ENCODE assay signal across 16 cellular contexts in genomic region chr17:74113326-74113725, GRCh38.
DNase-seq lines count a peak whose midpoint lies in the region; ATAC-seq and TF ChIP-seq lines count a peak whose summit lies in the region.
"Had no signal": no experiment of that assay in that cellular context is flagged by ENCODE, and none has a peak within 500 bp of the region (broad histone marks: within the 10 kb centered on the region; RNA-seq: fewer than 3 reads in every experiment).

No MANE protein-coding gene starts in this region.

- no peak overlapping the region for H3K14ac ChIP-seq in neuronal stem cell (ENCODE audit: low read length)

- no peaks in the 10 kb centered on the region for H3K36me3 ChIP-seq in neuronal stem cell (replicated peaks in 1 of 2; ENCODE audit: control insufficient read depth in 2 of 2, insufficient read depth in 2 of 2, low read length in 2 of 2)
- H3K36me3 ChIP-seq in testis (ENCODE audit: low read depth, missing control alignments), result no peaks in the 10 kb centered on the region
- no peaks in the 10 kb centered on the region for H3K36me3 ChIP-seq in breast epithelium

- no peak overlapping the region for H3K4me2 ChIP-seq in neuronal stem cell (ENCODE audit: insufficient read depth, low read length, poor library complexity, severe bottlenecking)
- H3K4me2 ChIP-seq: GM23338 had no signal

- ATAC-seq in GM18867 (IDR thresholded peaks at IDR 0.05; ENCODE audit: unreplicated experiment), result no peak
- ATAC-seq: GM23338, HCT116 had no signal

- no peak overlapping the region for H2BK15ac ChIP-seq in neuronal stem cell (ENCODE audit: low read length)

- H3K27ac Mint-ChIP-seq in chondrocyte (ENCODE audit: unreplicated experiment), result no peak overlapping the region
- H3K27ac Mint-ChIP-seq: CD4-positive, alpha-beta memory T cell; GM23338; H9 had no signal

- no peak overlapping the region for H3K23ac ChIP-seq in neuronal stem cell (ENCODE audit: low read depth, low read length, poor library complexity)

- TF ChIP-seq CTCF in chondrocyte (IDR thresholded peaks at IDR 0.05) (no peak), testis (IDR thresholded peaks at IDR 0.05) (no peak), breast epithelium (IDR thresholded peaks at IDR 0.05) (no peak)

- H4K91ac ChIP-seq in neuronal stem cell (ENCODE audit: low read depth, low read length, poor library complexity), result no peak overlapping the region

- H3K9ac ChIP-seq in neuronal stem cell (ENCODE audit: low read depth, low read length, poor library complexity), result no peak overlapping the region

- WGBS in neuronal stem cell (ENCODE audit: extremely low coverage in 2 of 2, insufficient read length in 2 of 2, insufficient replicate concordance in 1 of 2), 2 donors, result no CpG with 5 or more reads among the region's 41 CpGs
- 92% methylated on average over 41 of the region's 41 CpGs; no CpG with 5 or more reads in 1 of the 2 donors for WGBS in testis, 2 donors

- H3K9me3 ChIP-seq in neuronal stem cell (replicated peaks in 1 of 2; ENCODE audit: control insufficient read depth in 2 of 2, insufficient read depth in 1 of 2, low read depth in 1 of 2, low read length in 2 of 2) (no peaks in the 10 kb centered on the region), testis (no peaks in the 10 kb centered on the region), breast epithelium (no peaks in the 10 kb centered on the region)

- no peak overlapping the region for H3K4me3 Mint-ChIP-seq in chondrocyte (ENCODE audit: unreplicated experiment)
- H3K4me3 Mint-ChIP-seq: CD4-positive, alpha-beta memory T cell; GM23338; H9 had no signal

- no peak overlapping the region for H3K4me3 ChIP-seq in neuronal stem cell (ENCODE audit: low read length in 2 of 2)
- H3K4me3 ChIP-seq in testis, result peak overlapping the region; percentile 34 to 55
- H3K4me3 ChIP-seq in breast epithelium, result no peak overlapping the region
- H3K4me3 ChIP-seq: GM23338 had no signal

- no peak overlapping the region for H3K4ac ChIP-seq in neuronal stem cell (ENCODE audit: low read length)

- H2BK5ac ChIP-seq in neuronal stem cell (ENCODE audit: low read length), result no peak overlapping the region

- H2AK5ac ChIP-seq in neuronal stem cell (ENCODE audit: low read depth, low read length), result no peak overlapping the region

- peak; percentile 82 for DNase-seq in chondrocyte (ENCODE audit: low spot score)
- no peak for DNase-seq in neuronal stem cell (ENCODE audit: low spot score)
- DNase-seq in testis, result no peak
- no peak for DNase-seq in breast epithelium (ENCODE audit: low spot score in 2 of 2)
- DNase-seq in iPS-NIHi7 (ENCODE audit: extremely low spot score), result no peak
- DNase-seq: C1 segment of cervical spinal cord; Calu3; CD4-positive, alpha-beta memory T cell; COR-L47; DMS53; DMS79 treated with DMSO at 0.1 percent for 48 hours; GF-D8; H9 had no signal

- no peak for TF ChIP-seq POLR2A in testis (IDR thresholded peaks at IDR 0.05)
- no peak for TF ChIP-seq POLR2A in breast epithelium (IDR thresholded peaks at IDR 0.05)

- no peak overlapping the region for H2BK120ac ChIP-seq in neuronal stem cell (ENCODE audit: low read depth, low read length)

- no peak overlapping the region for H2BK12ac ChIP-seq in neuronal stem cell (ENCODE audit: low read length)

- H3K4me1 ChIP-seq in neuronal stem cell (ENCODE audit: control insufficient read depth in 2 of 2, insufficient read depth in 1 of 2, low read depth in 1 of 2, low read length in 2 of 2) (peaks cover 2 to 23% of the 10 kb centered on the region in 2 donors), testis (no peaks in the 10 kb centered on the region), breast epithelium (no peaks in the 10 kb centered on the region)

- no peak overlapping the region for H3K27ac ChIP-seq in neuronal stem cell (replicated peaks; ENCODE audit: low read length)
- no peak overlapping the region for H3K27ac ChIP-seq in testis
- no peak overlapping the region for H3K27ac ChIP-seq in breast epithelium

- peaks cover 15% of the 10 kb centered on the region for H3K4me1 Mint-ChIP-seq in chondrocyte (ENCODE audit: low read depth)

- intact Hi-C loops in testis (cut with DNase I; ENCODE audit: low total_unique reads), result no loop called here
- intact Hi-C loops in breast epithelium (cut with DNase I; ENCODE audit: low total_unique reads), result no loop called here

- no peaks in the 10 kb centered on the region for H3K9me3 Mint-ChIP-seq in chondrocyte (ENCODE audit: low read depth)
- H3K9me3 Mint-ChIP-seq: CD4-positive, alpha-beta memory T cell; GM23338 had no signal

- H3K79me1 ChIP-seq in neuronal stem cell (ENCODE audit: low read depth, low read length), result no peaks in the 10 kb centered on the region

- H3K36me3 Mint-ChIP-seq in chondrocyte (ENCODE audit: low read depth), result no peaks in the 10 kb centered on the region
- H3K36me3 Mint-ChIP-seq: CD4-positive, alpha-beta memory T cell had no signal

- H3K27me3 ChIP-seq in neuronal stem cell (ENCODE audit: control insufficient read depth in 3 of 3, insufficient read depth in 3 of 3, low read depth in 1 of 3, low read length in 3 of 3) (peaks cover 0 to 36% (median 2%) of the 10 kb centered on the region in 3 experiments), testis (no peaks in the 10 kb centered on the region), breast epithelium (peaks cover 0 to 56% of the 10 kb centered on the region in 2 donors)

- no peak overlapping the region for H2AFZ ChIP-seq in neuronal stem cell (ENCODE audit: low read length)
- H2AFZ ChIP-seq: GM23338 had no signal

- H4K8ac ChIP-seq in neuronal stem cell (ENCODE audit: low read depth, low read length), result no peak overlapping the region

- peaks cover 41% of the 10 kb centered on the region for H3K27me3 Mint-ChIP-seq in chondrocyte (ENCODE audit: low read depth)

- H3K18ac ChIP-seq in neuronal stem cell (ENCODE audit: low read length), result peak overlapping the region; percentile 62

Comparison
In these comparisons a context has a peak if more than half of its experiments do, and no peak if none do; other contexts are left out.
1. H3K4me3 ChIP-seq: peak in testis (2 of 2); none in neuronal stem cell (0 of 2) and breast epithelium (0 of 3).